Comparison of ENCODE assay signal across 9 cellular contexts in genomic region chr2:10844083-10844482, GRCh38. TPM values are rescaled to one million over a fixed set of nuclear protein-coding genes. Genes with fewer than 3 reads are reported as not detected.
DNase-seq lines count a peak whose midpoint lies in the region; ATAC-seq and TF ChIP-seq lines count a peak whose summit lies in the region.
"Had no signal": no experiment of that assay in that cellular context is flagged by ENCODE, and none has a peak within 500 bp of the region (broad histone marks: within the 10 kb centered on the region; RNA-seq: fewer than 3 reads in every experiment).

No MANE protein-coding gene starts in this region.

- H3K27me3 ChIP-seq in H7 (ENCODE audit: control insufficient read depth, insufficient read depth, low read length): no peaks in the 10 kb centered on the region
- H3K27me3 ChIP-seq in SK-N-SH (ENCODE audit: insufficient read depth): no peaks in the 10 kb centered on the region
- no peaks in the 10 kb centered on the region for H3K27me3 ChIP-seq in prostate gland (replicated peaks; ENCODE audit: insufficient read depth)

- H3K4me2 ChIP-seq in SK-N-SH: no peak overlapping the region

- no peak overlapping the region for H3K4me3 ChIP-seq in H7 (ENCODE audit: insufficient read depth, low read depth, low read length)
- no peak overlapping the region for H3K4me3 ChIP-seq in SK-N-SH (ENCODE audit: low read depth in 2 of 2, low read length in 1 of 2)
- H3K4me3 ChIP-seq in prostate gland: peak overlapping the region in 1 of 2 donors; percentile 7

- H3K9me3 ChIP-seq in SK-N-SH (no peaks in the 10 kb centered on the region), prostate gland (no peaks in the 10 kb centered on the region)

- no peak overlapping the region for H3K9ac ChIP-seq in SK-N-SH

- CTCF ChIA-PET in SK-N-SH (lab: Yijun Ruan, JAX): interaction anchor here (0.6 to 1.5 kb wide), 9 partner anchors 8 to 289 kb away, joined by 3 to 17 read pairs (median 5); a partner anchor contains a TSS

- DNase-seq in H7 (peak; percentile 90), SK-N-SH (peak; percentile 51), Right ventricle myocardium inferior (ENCODE audit: missing footprints) (peak; percentile 88), prostate gland (ENCODE audit: low spot score) (peak; percentile 46), SIG-M5 treated with dmso at 0.1 percent for 504 hours (lab: John Stamatoyannopoulos, UW; ENCODE audit: unreplicated experiment) (no peak), T-helper 1 cell (no peak)
- DNase-seq: NCI-H2081 had no signal

- H3K9me2 ChIP-seq in SK-N-SH: no peaks in the 10 kb centered on the region

- intact Hi-C loops in Right ventricle myocardium inferior (cut with DNase I): loop anchor here (1.0 to 2.0 kb wide), 2 partner anchors 25 to 30 kb away; no protein-coding TSS in a partner anchor
- intact Hi-C loops in prostate gland (cut with DNase I): no loop called here

- H3F3A ChIP-seq in SK-N-SH (replicated peaks; ENCODE audit: insufficient read depth): no peaks in the 10 kb centered on the region

- no peak for TF ChIP-seq RAD21 in SK-N-SH (IDR thresholded peaks at IDR 0.05; ENCODE audit: low read length)

- H3K79me2 ChIP-seq in SK-N-SH (ENCODE audit: insufficient read depth): no peaks in the 10 kb centered on the region

- 40% methylated on average over 11 of the region's 12 CpGs for WGBS in SK-N-SH (ENCODE audit: low lambda C conversion rate)
- 8% methylated on average over 11 of the region's 12 CpGs for WGBS in prostate gland

- H3K36me3 ChIP-seq in H7 (replicated peaks; ENCODE audit: control insufficient read depth, insufficient read depth, low read length): no peaks in the 10 kb centered on the region
- no peaks in the 10 kb centered on the region for H3K36me3 ChIP-seq in SK-N-SH (replicated peaks in 1 of 2; ENCODE audit: control insufficient read depth in 1 of 2, insufficient read depth in 2 of 2, low read length in 1 of 2)
- H3K36me3 ChIP-seq in prostate gland: no peaks in the 10 kb centered on the region

- no peak for TF ChIP-seq POLR2A in prostate gland (IDR thresholded peaks at IDR 0.05)

- H3K4me1 ChIP-seq in SK-N-SH (ENCODE audit: control insufficient read depth in 1 of 2, insufficient read depth in 2 of 2, low read depth in 1 of 2, low read length in 1 of 2) (no peaks in the 10 kb centered on the region; a peak in 1 of 4 replicates), prostate gland (replicated peaks) (no peaks in the 10 kb centered on the region)

- H3K27ac ChIP-seq in SK-N-SH (ENCODE audit: low read depth in 2 of 2, low read length in 1 of 2) (no peak overlapping the region), prostate gland (no peak overlapping the region)

- TF ChIP-seq CTCF in SK-N-SH (IDR thresholded peaks at IDR 0.05): no peak
- no peak for TF ChIP-seq CTCF in prostate gland (IDR thresholded peaks at IDR 0.05)

- peak; percentile 89 for ATAC-seq in Right ventricle myocardium inferior
- no peak for ATAC-seq in GM19455 (IDR thresholded peaks at IDR 0.05; ENCODE audit: unreplicated experiment)
- no peak for ATAC-seq in GM19452 (IDR thresholded peaks at IDR 0.05; ENCODE audit: unreplicated experiment)

- POLR2A ChIA-PET in SK-N-SH (lab: Yijun Ruan, JAX): no interaction called here

- H4K20me1 ChIP-seq in SK-N-SH (ENCODE audit: insufficient read depth): no peaks in the 10 kb centered on the region

- TF ChIP-seq EP300 in SK-N-SH (IDR thresholded peaks at IDR 0.05; ENCODE audit: borderline replicate concordance in 1 of 2, low read depth in 1 of 2, low read length in 1 of 2): no peak

- H2AFZ ChIP-seq in SK-N-SH (ENCODE audit: low read depth): no peak overlapping the region

TF ChIP-seq in SK-N-SH, 30 proteins besides CTCF, POLR2A, EP300 and RAD21:
- TF ChIP-seq TEAD4 (IDR thresholded peaks at IDR 0.05; ENCODE audit: borderline replicate concordance, insufficient read depth) (no peak), GABPA (IDR thresholded peaks at IDR 0.05; ENCODE audit: low read depth) (no peak), REST (IDR thresholded peaks at IDR 0.05; ENCODE audit: low read depth, low read length) (no peak), RFX5 (IDR thresholded peaks at IDR 0.05; ENCODE audit: low read length) (no peak), YY1 (IDR thresholded peaks at IDR 0.05; ENCODE audit: low read depth) (no peak), TCF12 (IDR thresholded peaks at IDR 0.05) (no peak), FOSL2 (IDR thresholded peaks at IDR 0.05; ENCODE audit: borderline replicate concordance, low read depth) (no peak), GATA2 (CRISPR knock-in tag; IDR thresholded peaks at IDR 0.05) (no peak), MEF2A (IDR thresholded peaks at IDR 0.05; ENCODE audit: borderline replicate concordance, low read depth) (peak; percentile 85), RXRA (IDR thresholded peaks at IDR 0.05; ENCODE audit: borderline replicate concordance, low read depth) (0 out of 2 replicates have a peak, but pooled peaks have one; percentile 20), SIN3A (IDR thresholded peaks at IDR 0.05; ENCODE audit: borderline replicate concordance, low read depth, low read length) (no peak), NFIC (IDR thresholded peaks at IDR 0.05; ENCODE audit: borderline replicate concordance) (no peak)
- TF ChIP-seq, protein P1, sequence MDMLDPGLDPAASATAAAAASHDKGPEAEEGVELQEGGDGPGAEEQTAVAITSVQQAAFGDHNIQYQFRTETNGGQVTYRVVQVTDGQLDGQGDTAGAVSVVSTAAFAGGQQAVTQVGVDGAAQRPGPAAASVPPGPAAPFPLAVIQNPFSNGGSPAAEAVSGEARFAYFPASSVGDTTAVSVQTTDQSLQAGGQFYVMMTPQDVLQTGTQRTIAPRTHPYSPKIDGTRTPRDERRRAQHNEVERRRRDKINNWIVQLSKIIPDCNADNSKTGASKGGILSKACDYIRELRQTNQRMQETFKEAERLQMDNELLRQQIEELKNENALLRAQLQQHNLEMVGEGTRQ (IDR thresholded peaks at IDR 0.05; ENCODE audit: borderline replicate concordance, low read depth, low read length): no peak

RNA-seq across cellular contexts. Expression of gene PDIA6, which starts 31.5 kb away (rescaled TPM):
- total RNA-seq in H7 (2014; rRNA removed; shearing (Covaris generic)): 330 and 354 TPM in 2 replicates
- 308 and 325 TPM in 2 replicates for polyA plus RNA-seq in SK-N-SH (2012; rRNA removed)
- 403 and 455 TPM in 2 replicates for polyA plus RNA-seq in SK-N-SH (2012; cell fraction: cytosol; rRNA removed)
- 95.0 and 163 TPM in 2 replicates for polyA plus RNA-seq in SK-N-SH (2012; cell fraction: nucleus; rRNA removed)
- total RNA-seq in Right ventricle myocardium inferior (125 TPM), prostate gland (100 to 1,000 TPM; 109 to 213 TPM)

Comparison
In these comparisons a context has a peak if more than half of its experiments do, and no peak if none do; other contexts are left out.
1. DNase-seq: peak in H7 (single experiment), SK-N-SH (single experiment), Right ventricle myocardium inferior (single experiment) and prostate gland (single experiment); none in SIG-M5 treated with dmso at 0.1 percent for 504 hours (single experiment) and T-helper 1 cell (0 of 5).